8 cellular contexts compared by ENCODE assay signal in genomic region chr3:16550676-16551341, GRCh38. TPM values are rescaled to one million over a fixed set of nuclear protein-coding genes. Genes with fewer than 3 reads are reported as not detected.
DNase-seq lines count a peak whose midpoint lies in the region; ATAC-seq and TF ChIP-seq lines count a peak whose summit lies in the region.

No MANE protein-coding gene starts in this region.

- CTCF ChIA-PET in HEK293T (lab: Yijun Ruan, JAX): interaction anchor here (0.5 to 2.8 kb wide), 7 partner anchors 35 to 402 kb away, joined by 3 to 11 read pairs (median 4); partner anchors contain the start of genes DPH3 and OXNAD1

- POLR2A ChIA-PET in HEK293T (lab: Yijun Ruan, JAX): interaction anchor here (0.7 to 1.1 kb wide), 2 partner anchors 34 to 286 kb away, joined by 4 read pairs; partner anchors contain the start of genes DPH3 and OXNAD1

- no peaks in the 10 kb centered on the region for H3K27me3 ChIP-seq in GM06990 (replicated peaks; ENCODE audit: control insufficient read depth, insufficient read depth, low read length)

- TF ChIP-seq POLR2A in NB4 (IDR thresholded peaks at IDR 0.05; ENCODE audit: extremely low read depth, insufficient read length): no peak

- TF ChIP-seq CTCF in GM06990 (IDR thresholded peaks at IDR 0.05; ENCODE audit: insufficient read depth, low read length, poor library complexity, severe bottlenecking) (peak; percentile 80), NB4 (IDR thresholded peaks at IDR 0.05; ENCODE audit: low read depth, low read length) (peak; percentile 71), retinal pigment epithelial cell (conservative IDR thresholded peaks at IDR 0.05; ENCODE audit: low read depth, low read length) (peak; percentile 83)

- no peaks in the 10 kb centered on the region for H3K36me3 ChIP-seq in GM06990 (ENCODE audit: control insufficient read depth, insufficient read depth, low read length)

- ATAC-seq in left ventricle myocardium superior (peak; percentile 78), GM19397 (IDR thresholded peaks at IDR 0.05; ENCODE audit: unreplicated experiment) (no peak)

- intact Hi-C loops in left ventricle myocardium superior (cut with micrococcal nuclease): loop anchor here (5.0 kb wide), 1 partner anchor 259 kb away; no protein-coding TSS in a partner anchor

- DNase-seq in GM06990 (ENCODE audit: extremely low read depth, insufficient read length): peak; percentile 71
- DNase-seq in HEK293T (ENCODE audit: extremely low spot score): peak; percentile 74
- DNase-seq in NB4 (ENCODE audit: low read depth): peak; percentile 85
- peak; percentile 8 to 57 for DNase-seq in SW 1271 (lab: John Stamatoyannopoulos, UW)
- DNase-seq in activated naive CD8-positive, alpha-beta T cell treated with anti-CD3 and anti-CD28 coated beads, Interleukin-2, amount 50 U/mL, for 16 hours (ENCODE audit: low read depth, low spot score): peak; percentile 59
- DNase-seq in left ventricle myocardium superior: no peak
- peak; percentile 37 for DNase-seq in retinal pigment epithelial cell (ENCODE audit: low read depth)

- H3K4me3 ChIP-seq in GM06990 (replicated peaks; ENCODE audit: low read depth, low read length) (no peak overlapping the region; the same call in 1 of the 2 replicates), NB4 (ENCODE audit: low read depth, low read length) (no peak overlapping the region), retinal pigment epithelial cell (ENCODE audit: low read length) (no peak overlapping the region)

TF ChIP-seq in HEK293T, 16 proteins besides CTCF, POLR2A, EP300 and RAD21:
- no peak for TF ChIP-seq SP1 (IDR thresholded peaks at IDR 0.05)
- TF ChIP-seq L3MBTL2 (conservative IDR thresholded peaks at IDR 0.05): peak; percentile 17; the same call in 1 of the 2 replicates
TF ChIP-seq in HEK293T: peak in this region for 1.

RNA-seq across cellular contexts. Expression of gene RFTN1, which starts 37.3 kb away (rescaled TPM):
- 25.0 TPM for total RNA-seq in left ventricle myocardium superior

RNA-seq across cellular contexts. Expression of gene DAZL, which starts 54.4 kb away (rescaled TPM):
- not detected for total RNA-seq in left ventricle myocardium superior
